Comparison of ENCODE assay signal across 23 cellular contexts in the genomic region with DNA sequence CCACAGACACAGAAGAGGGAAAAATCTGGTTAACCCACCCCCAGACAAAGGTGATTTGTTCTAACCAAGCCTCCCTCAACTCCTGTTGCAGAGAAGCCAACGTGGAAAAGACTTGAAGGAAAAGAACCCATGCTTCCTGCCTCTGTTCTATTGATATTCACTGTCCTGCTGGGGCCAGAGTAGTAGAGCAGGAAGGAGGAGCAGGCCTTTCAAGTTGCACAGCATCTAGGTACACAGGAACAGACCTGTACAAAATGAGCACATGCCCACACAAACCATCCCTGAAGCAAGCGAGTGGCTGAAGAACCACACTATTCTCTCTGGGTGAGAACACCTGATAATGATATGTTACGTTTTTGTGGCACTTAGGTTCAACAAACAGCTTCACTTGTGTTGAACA. TPM values are rescaled to one million over a fixed set of nuclear protein-coding genes. Genes with fewer than 3 reads are reported as not detected.
DNase-seq lines count a peak whose midpoint lies in the region; ATAC-seq and TF ChIP-seq lines count a peak whose summit lies in the region.
"Had no signal": no experiment of that assay in that cellular context is flagged by ENCODE, and none has a peak within 500 bp of the region (broad histone marks: within the 10 kb centered on the region; RNA-seq: fewer than 3 reads in every experiment).

No MANE protein-coding gene starts in this region.

- no peak overlapping the region for H3K9ac ChIP-seq in mesenchymal stem cell (ENCODE audit: low read length)
- H3K9ac ChIP-seq: KMS-11 had no signal

- peak overlapping the region; percentile 57 for H2AK5ac ChIP-seq in mesenchymal stem cell (ENCODE audit: low read length, severe bottlenecking)

- no peak overlapping the region for H3K4me3 Mint-ChIP-seq in T-helper 1 cell treated with Interleukin-12 subunit alpha and Interleukin-12 subunit beta and Interleukin-4 antibody, amounts not matched to agents 30 μg/mL and 1 μg/mL, for 36 hours
- peak overlapping the region in 7 of 8 donors; percentile 33 to 80 (median 61) for H3K4me3 Mint-ChIP-seq in CD4-positive, alpha-beta memory T cell
- H3K4me3 Mint-ChIP-seq: stimulated activated memory B cell treated with anti-CD40 and anti-IgM and Interleukin-4, amounts not matched to agents 10 μg/mL and 1 μg/mL and 100 μg/mL, for 72 hours had no signal

- no peak overlapping the region for H3K27ac ChIP-seq in CD4-positive, alpha-beta memory T cell (ENCODE audit: low read depth, low read length)
- H3K27ac ChIP-seq in mesenchymal stem cell (ENCODE audit: low read length, poor library complexity, severe bottlenecking) (no peak overlapping the region), gastroesophageal sphincter (no peak overlapping the region)
- H3K27ac ChIP-seq: 22Rv1, colonic mucosa, KMS-11, tibial artery had no signal

- H3K4me2 ChIP-seq in mesenchymal stem cell (ENCODE audit: low read length, poor library complexity, severe bottlenecking): no peak overlapping the region
- H3K4me2 ChIP-seq: KMS-11 had no signal

- H4K91ac ChIP-seq in mesenchymal stem cell (ENCODE audit: low read length): no peak overlapping the region

- no peak for ATAC-seq in activated naive CD4-positive, alpha-beta T cell treated with anti-CD3 and anti-CD28 coated beads, Interleukin-2, amount 50 U/mL, for 72 hours
- no peak for ATAC-seq in gastroesophageal sphincter
- ATAC-seq: stimulated activated memory B cell treated with anti-CD40 and anti-IgM and Interleukin-4, amounts not matched to agents 10 μg/mL and 1 μg/mL and 100 μg/mL, for 72 hours had no signal

- no peak overlapping the region for H3K23ac ChIP-seq in mesenchymal stem cell (ENCODE audit: low read length in 2 of 2)

- peak overlapping the region; percentile 56 for H3K27ac Mint-ChIP-seq in T-helper 1 cell treated with Interleukin-12 subunit alpha and Interleukin-12 subunit beta and Interleukin-4 antibody, amounts not matched to agents 30 μg/mL and 1 μg/mL, for 36 hours
- H3K27ac Mint-ChIP-seq in CD4-positive, alpha-beta memory T cell: peak overlapping the region; percentile 48 to 90 (median 84)
- peak overlapping the region; percentile 31 to 73 for H3K27ac Mint-ChIP-seq in activated naive CD4-positive, alpha-beta T cell treated with anti-CD3 and anti-CD28 coated beads, Interleukin-2, amount 50 U/mL, for 72 hours
- H3K27ac Mint-ChIP-seq: stimulated activated memory B cell treated with anti-CD40 and anti-IgM and Interleukin-4, amounts not matched to agents 10 μg/mL and 1 μg/mL and 100 μg/mL, for 72 hours had no signal

- 80% methylated on average over 3 of the region's 3 CpGs for WGBS in mesenchymal stem cell
- 73 to 100% methylated on average over 2 to 3 of the region's 3 CpGs for WGBS in gastroesophageal sphincter (ENCODE audit: low coverage in 1 of 2), 2 donors

- H3K9me3 ChIP-seq in CD4-positive, alpha-beta memory T cell (ENCODE audit: control insufficient read depth in 1 of 2, low read length in 2 of 2): no peaks in the 10 kb centered on the region
- H3K9me3 ChIP-seq in mesenchymal stem cell (ENCODE audit: control insufficient read depth, low read length) (no peaks in the 10 kb centered on the region), gastroesophageal sphincter (no peaks in the 10 kb centered on the region)
- H3K9me3 ChIP-seq: colonic mucosa, HAP-1, tibial artery had no signal

- H2BK12ac ChIP-seq in mesenchymal stem cell (ENCODE audit: low read length in 2 of 2): no peak overlapping the region

- no peak overlapping the region for H4K8ac ChIP-seq in mesenchymal stem cell (ENCODE audit: low read length)

- CTCF ChIA-PET in CD4-positive, alpha-beta memory T cell (lab: Charles Lee; ENCODE audit: partially characterized antibody): interaction anchor here (0.9 to 6.2 kb wide), 9 partner anchors 8 to 165 kb away, joined by 3 to 59 read pairs (median 5); partner anchors contain the start of gene RASGRP1

- no peak for TF ChIP-seq EP300 in gastroesophageal sphincter (IDR thresholded peaks at IDR 0.05)

- no peak for TF ChIP-seq CTCF in gastroesophageal sphincter (IDR thresholded peaks at IDR 0.05)

- no peak overlapping the region for H3K14ac ChIP-seq in mesenchymal stem cell (ENCODE audit: low read length in 2 of 2)

- no peak overlapping the region for H2BK120ac ChIP-seq in mesenchymal stem cell (ENCODE audit: low read depth, low read length)

- H3K4me3 ChIP-seq in CD4-positive, alpha-beta memory T cell (ENCODE audit: low read length in 2 of 2): no peak overlapping the region
- H3K4me3 ChIP-seq in mesenchymal stem cell (ENCODE audit: insufficient read depth in 1 of 2, low read depth in 1 of 2, low read length in 2 of 2) (no peak overlapping the region), gastroesophageal sphincter (no peak overlapping the region)
- H3K4me3 ChIP-seq: colonic mucosa, HAP-1, skin epidermis, tibial artery had no signal

- peaks cover 97% of the 10 kb centered on the region for H3K4me1 ChIP-seq in CD4-positive, alpha-beta memory T cell (ENCODE audit: insufficient read depth, low read length)
- peaks cover 8% of the 10 kb centered on the region for H3K4me1 ChIP-seq in mesenchymal stem cell (ENCODE audit: control insufficient read depth, insufficient read depth, low read depth, low read length)
- H3K4me1 ChIP-seq in gastroesophageal sphincter: peaks cover 0 to 8% (median 0%) of the 10 kb centered on the region in 3 donors
- H3K4me1 ChIP-seq: colonic mucosa, HAP-1 had no signal

- peaks cover 43% of the 10 kb centered on the region for H3K36me3 ChIP-seq in CD4-positive, alpha-beta memory T cell (ENCODE audit: insufficient read depth, low read length)
- H3K36me3 ChIP-seq in mesenchymal stem cell (ENCODE audit: control insufficient read depth in 1 of 2, insufficient read depth in 2 of 2, low read depth in 1 of 2, low read length in 2 of 2) (no peaks in the 10 kb centered on the region), gastroesophageal sphincter (no peaks in the 10 kb centered on the region)
- H3K36me3 ChIP-seq: colonic mucosa, HAP-1, tibial artery had no signal

- POLR2A ChIA-PET in CD4-positive, alpha-beta memory T cell (lab: Charles Lee; ENCODE audit: partially characterized antibody): interaction anchor here (0.9 to 4.4 kb wide), 10 partner anchors 9 to 165 kb away, joined by 3 to 23 read pairs (median 4); partner anchors contain the start of gene RASGRP1

- no peak overlapping the region for H2BK5ac ChIP-seq in mesenchymal stem cell (ENCODE audit: low read depth, low read length, poor library complexity, severe bottlenecking)

- H2BK15ac ChIP-seq in mesenchymal stem cell (ENCODE audit: low read depth, poor library complexity, severe bottlenecking): no peak overlapping the region

- H3K36me3 Mint-ChIP-seq in T-helper 1 cell treated with Interleukin-12 subunit alpha and Interleukin-12 subunit beta and Interleukin-4 antibody, amounts not matched to agents 30 μg/mL and 1 μg/mL, for 36 hours (ENCODE audit: low read depth): peaks cover 68% of the 10 kb centered on the region
- peaks cover 57 to 86% of the 10 kb centered on the region in 2 donors for H3K36me3 Mint-ChIP-seq in CD4-positive, alpha-beta memory T cell
- peaks cover 30 to 72% of the 10 kb centered on the region in 2 donors for H3K36me3 Mint-ChIP-seq in activated naive CD4-positive, alpha-beta T cell treated with anti-CD3 and anti-CD28 coated beads, Interleukin-2, amount 50 U/mL, for 72 hours

- TF ChIP-seq POLR2A in gastroesophageal sphincter (IDR thresholded peaks at IDR 0.05): no peak

- peaks cover 87% of the 10 kb centered on the region for H3K4me1 Mint-ChIP-seq in T-helper 1 cell treated with Interleukin-12 subunit alpha and Interleukin-12 subunit beta and Interleukin-4 antibody, amounts not matched to agents 30 μg/mL and 1 μg/mL, for 36 hours (ENCODE audit: low read depth)
- H3K4me1 Mint-ChIP-seq in CD4-positive, alpha-beta memory T cell: peaks cover 83 to 99% (median 91%) of the 10 kb centered on the region in 4 donors

- H3K27me3 Mint-ChIP-seq in T-helper 1 cell treated with Interleukin-12 subunit alpha and Interleukin-12 subunit beta and Interleukin-4 antibody, amounts not matched to agents 30 μg/mL and 1 μg/mL, for 36 hours (ENCODE audit: low read depth): no peaks in the 10 kb centered on the region
- no peaks in the 10 kb centered on the region for H3K27me3 Mint-ChIP-seq in CD4-positive, alpha-beta memory T cell
- H3K27me3 Mint-ChIP-seq: stimulated activated memory B cell treated with anti-CD40 and anti-IgM and Interleukin-4, amounts not matched to agents 10 μg/mL and 1 μg/mL and 100 μg/mL, for 72 hours had no signal

- no peak overlapping the region for H2AFZ ChIP-seq in mesenchymal stem cell (ENCODE audit: low read depth, low read length)

- H3K4ac ChIP-seq in mesenchymal stem cell (ENCODE audit: low read depth in 1 of 2, low read length in 2 of 2): no peak overlapping the region

- no peaks in the 10 kb centered on the region for H3K9me3 Mint-ChIP-seq in T-helper 1 cell treated with Interleukin-12 subunit alpha and Interleukin-12 subunit beta and Interleukin-4 antibody, amounts not matched to agents 30 μg/mL and 1 μg/mL, for 36 hours
- H3K9me3 Mint-ChIP-seq in CD4-positive, alpha-beta memory T cell: no peaks in the 10 kb centered on the region
- H3K9me3 Mint-ChIP-seq in activated naive CD4-positive, alpha-beta T cell treated with anti-CD3 and anti-CD28 coated beads, Interleukin-2, amount 50 U/mL, for 72 hours: no peaks in the 10 kb centered on the region
- H3K9me3 Mint-ChIP-seq: stimulated activated memory B cell treated with anti-CD40 and anti-IgM and Interleukin-4, amounts not matched to agents 10 μg/mL and 1 μg/mL and 100 μg/mL, for 72 hours had no signal

- intact Hi-C loops in CD4-positive, alpha-beta memory T cell (cut with micrococcal nuclease): no loop called here

- no peaks in the 10 kb centered on the region for H3K79me1 ChIP-seq in mesenchymal stem cell (replicated peaks; ENCODE audit: low read length, poor library complexity, severe bottlenecking)

- no peak for DNase-seq in T-helper 1 cell
- DNase-seq in CD4-positive, alpha-beta memory T cell: no peak
- DNase-seq in activated naive CD4-positive, alpha-beta T cell treated with anti-CD3 and anti-CD28 coated beads, Interleukin-2, amount 50 U/mL, for 72 hours (ENCODE audit: low spot score in 2 of 2): no peak
- DNase-seq in mesenchymal stem cell: no peak
- no peak for DNase-seq in NCI-H774 (lab: John Stamatoyannopoulos, UW)
- no peak for DNase-seq in effector CD8-positive, alpha-beta T cell (lab: John Stamatoyannopoulos, UW)
- DNase-seq: colonic mucosa; DMS79 treated with DMSO at 0.1 percent for 48 hours; mammary epithelial cell; MV-4-11; NCI-H1694; NCI-H2171 treated with DMSO at 0.1 percent for 48 hours; NCI-H526 treated with DMSO at 0.1 percent for 48 hours; RPMI8226; stimulated activated CD4-positive, alpha-beta T cell treated with anti-CD3 and anti-CD28 coated beads, Interleukin-2, amount 100 ng/mL, for 24 hours; tibial artery had no signal

- no peak overlapping the region for H3K18ac ChIP-seq in mesenchymal stem cell (ENCODE audit: low read depth in 1 of 2, low read length in 2 of 2)

- H3K27me3 ChIP-seq in CD4-positive, alpha-beta memory T cell (ENCODE audit: insufficient read depth, low read length): no peaks in the 10 kb centered on the region
- peaks cover 0 to 12% of the 10 kb centered on the region in 2 experiments for H3K27me3 ChIP-seq in mesenchymal stem cell (ENCODE audit: control insufficient read depth in 1 of 2, insufficient read depth in 1 of 2, low read length in 2 of 2)
- H3K27me3 ChIP-seq in gastroesophageal sphincter: no peaks in the 10 kb centered on the region
- H3K27me3 ChIP-seq: colonic mucosa, tibial artery had no signal

RNA-seq across cellular contexts. Expression of gene RASGRP1, which starts 29.9 kb away (rescaled TPM):
- 100 to 1,000 TPM; 123 to 125 TPM for total RNA-seq in CD4-positive, alpha-beta memory T cell
- 10 to 100 TPM; 47.8 to 85.9 TPM for polyA plus RNA-seq in CD4-positive, alpha-beta memory T cell
- 100 to 1,000 TPM in 1 of 2 donors, 10 to 100 TPM in 1; 61.2 to 102 TPM for total RNA-seq in activated naive CD4-positive, alpha-beta T cell treated with anti-CD3 and anti-CD28 coated beads, Interleukin-2, amount 50 U/mL, for 72 hours
- 0.01 TPM for polyA plus RNA-seq in mesenchymal stem cell (2013, experiment 1 of 2)
- 0.01 TPM for polyA plus RNA-seq in mesenchymal stem cell (2013, experiment 2 of 2)
- under 1 TPM; 0.16 to 0.81 (median 0.55) TPM for total RNA-seq in gastroesophageal sphincter
- polyA plus RNA-seq: mammary epithelial cell had no signal

Comparison
In these comparisons a context has a peak if more than half of its experiments do, and no peak if none do; other contexts are left out.
1. RNA of gene RASGRP1, which starts 29.9 kb away (total RNA-seq): 123 to 125 TPM in CD4-positive, alpha-beta memory T cell and 61.2 to 102 TPM in activated naive CD4-positive, alpha-beta T cell treated with anti-CD3 and anti-CD28 coated beads, Interleukin-2, amount 50 U/mL, for 72 hours; 0.16 to 0.81 TPM in gastroesophageal sphincter; every median in the first group is over 10 times any median in the second.
2. Peak in every context shown above with its lines, with median percentiles within 50 percentile points of each other: H3K27ac Mint-ChIP-seq.